Comparison of ENCODE assay signal across 19 cellular contexts in genomic region chr17:82087961-82088837, GRCh38. TPM values are rescaled to one million over a fixed set of nuclear protein-coding genes. Genes with fewer than 3 reads are reported as not detected.
DNase-seq lines count a peak whose midpoint lies in the region; ATAC-seq, FAIRE-seq and TF ChIP-seq lines count a peak whose summit lies in the region.
"Had no signal": no experiment of that assay in that cellular context is flagged by ENCODE, and none has a peak within 500 bp of the region (broad histone marks: within the 10 kb centered on the region; RNA-seq: fewer than 3 reads in every experiment).

No MANE protein-coding gene starts in this region.

- H3K27ac ChIP-seq in left ventricle myocardium inferior (replicated peaks): no peak overlapping the region
- H3K27ac ChIP-seq in right atrium auricular region: no peak overlapping the region
- H3K27ac ChIP-seq in PC-3 (ENCODE audit: low read length): no peak overlapping the region
- H3K27ac ChIP-seq in endothelial cell of umbilical vein (ENCODE audit: insufficient read depth, low read depth, low read length): no peak overlapping the region
- H3K27ac ChIP-seq: A549 had no signal

- CTCF ChIA-PET in PC-3 (lab: Charles Lee) (no interaction called here), endothelial cell of umbilical vein (lab: Charles Lee) (interaction anchor here (4.4 kb wide), 1 partner anchor 58 kb away, joined by 13 read pairs; the partner anchor contains the start of gene RAC3), WTC11 (lab: Charles Lee) (interaction anchor here (2.1 kb wide), 1 partner anchor 58 kb away, joined by 6 read pairs; no protein-coding TSS in a partner anchor)

- H3K9ac ChIP-seq in PC-3 (ENCODE audit: low read length): no peak overlapping the region
- no peak overlapping the region for H3K9ac ChIP-seq in endothelial cell of umbilical vein (replicated peaks; ENCODE audit: extremely low read depth, insufficient read depth, low read length)

- peaks cover 30% of the 10 kb centered on the region for H3K36me3 Mint-ChIP-seq in WTC11

- no peaks in the 10 kb centered on the region for H3K9me2 ChIP-seq in PC-3 (replicated peaks; ENCODE audit: low read length)

- H3K4me2 ChIP-seq in PC-3 (ENCODE audit: low read length) (no peak overlapping the region), endothelial cell of umbilical vein (ENCODE audit: insufficient read depth, low read length) (no peak overlapping the region)
- H3K4me2 ChIP-seq: A549 had no signal

- H3K4me3 Mint-ChIP-seq in WTC11: no peak overlapping the region
- H3K4me3 Mint-ChIP-seq: CD14-positive monocyte had no signal

- H3K27me3 ChIP-seq in left ventricle myocardium inferior (ENCODE audit: low read depth): no peaks in the 10 kb centered on the region
- no peaks in the 10 kb centered on the region for H3K27me3 ChIP-seq in right atrium auricular region
- H3K27me3 ChIP-seq in PC-3 (ENCODE audit: low read length): no peaks in the 10 kb centered on the region
- H3K27me3 ChIP-seq in endothelial cell of umbilical vein (ENCODE audit: control insufficient read depth in 2 of 2, insufficient read depth in 2 of 2, low read length in 2 of 2): no peaks in the 10 kb centered on the region

- peaks cover 6% of the 10 kb centered on the region; the same call in 1 of the 2 replicates for H4K20me1 ChIP-seq in PC-3 (ENCODE audit: low read length)
- H4K20me1 ChIP-seq in endothelial cell of umbilical vein (replicated peaks; ENCODE audit: control insufficient read depth, extremely low read depth, insufficient read depth, low read length): no peaks in the 10 kb centered on the region

- no peaks in the 10 kb centered on the region for H3K27me3 Mint-ChIP-seq in WTC11 (ENCODE audit: low read depth)

- DNase-seq in left ventricle myocardium inferior (peak; percentile 12), right atrium auricular region (ENCODE audit: low spot score) (no peak), PC-3 (no peak), endothelial cell of umbilical vein (ENCODE audit: low read depth, low spot score) (no peak), WTC11 (ENCODE audit: low spot score) (no peak)
- no peak for DNase-seq in activated naive CD4-positive, alpha-beta T cell treated with Interleukin-2 at 50 U/mL for 16 hours
- DNase-seq: COR-L47; DMS153; NCI-H1436; NCI-H2029; NCI-H2171; NCI-H446; NCI-H69; NK-92 treated with Interleukin-12 subunit alpha and Interleukin-12 subunit beta, amount 100 ng/mL, for 24 hours; OCI-M1 had no signal

- H3K4me1 Mint-ChIP-seq in WTC11: no peaks in the 10 kb centered on the region
- H3K4me1 Mint-ChIP-seq: CD14-positive monocyte had no signal

- TF ChIP-seq CTCF in left ventricle myocardium inferior (IDR thresholded peaks at IDR 0.05; ENCODE audit: borderline replicate concordance): no peak
- TF ChIP-seq CTCF in right atrium auricular region (IDR thresholded peaks at IDR 0.05): no peak
- no peak for TF ChIP-seq CTCF in PC-3 (conservative IDR thresholded peaks at IDR 0.05; ENCODE audit: low read depth, low read length)
- TF ChIP-seq CTCF in endothelial cell of umbilical vein (IDR thresholded peaks at IDR 0.05; ENCODE audit: extremely low read depth in 1 of 2, insufficient read depth in 1 of 2, low read depth in 1 of 2, low read length in 2 of 2): no peak
- no peak for TF ChIP-seq CTCF in WTC11 (IDR thresholded peaks at IDR 0.05)

- POLR2A ChIA-PET in PC-3 (lab: Charles Lee; ENCODE audit: unreplicated experiment): no interaction called here
- POLR2A ChIA-PET in endothelial cell of umbilical vein (lab: Charles Lee): interaction anchor here (1.2 kb wide), 1 partner anchor 10 kb away, joined by 4 read pairs; the partner anchor contains the start of gene FASN
- POLR2A ChIA-PET in WTC11 (lab: Charles Lee): no interaction called here

- no peak overlapping the region for H3K4me3 ChIP-seq in left ventricle myocardium inferior
- H3K4me3 ChIP-seq in right atrium auricular region: no peak overlapping the region
- no peak overlapping the region for H3K4me3 ChIP-seq in PC-3 (ENCODE audit: low read length)
- no peak overlapping the region for H3K4me3 ChIP-seq in endothelial cell of umbilical vein (replicated peaks in 1 of 3; ENCODE audit: insufficient read depth in 1 of 3, low read depth in 1 of 3, low read length in 3 of 3)
- H3K4me3 ChIP-seq: A549 had no signal

- no peaks in the 10 kb centered on the region for H3K9me3 Mint-ChIP-seq in WTC11
- H3K9me3 Mint-ChIP-seq: CD14-positive monocyte had no signal

- no peaks in the 10 kb centered on the region for H3K4me1 ChIP-seq in left ventricle myocardium inferior
- H3K4me1 ChIP-seq in right atrium auricular region: no peaks in the 10 kb centered on the region
- H3K4me1 ChIP-seq in PC-3 (ENCODE audit: insufficient read depth, low read length): no peaks in the 10 kb centered on the region
- H3K4me1 ChIP-seq in endothelial cell of umbilical vein (ENCODE audit: control insufficient read depth, extremely low read depth, insufficient read depth, low read length): no peaks in the 10 kb centered on the region
- H3K4me1 ChIP-seq: A549 had no signal

- TF ChIP-seq POLR2A in endothelial cell of umbilical vein (IDR thresholded peaks at IDR 0.05; ENCODE audit: low read depth, low read length): no peak

- no peaks in the 10 kb centered on the region for H3K9me1 ChIP-seq in endothelial cell of umbilical vein (replicated peaks; ENCODE audit: control insufficient read depth, extremely low read depth, insufficient read depth, low read length)

- H3K36me3 ChIP-seq in left ventricle myocardium inferior: peaks cover 100% of the 10 kb centered on the region
- peaks cover 100% of the 10 kb centered on the region for H3K36me3 ChIP-seq in right atrium auricular region
- H3K36me3 ChIP-seq in PC-3 (ENCODE audit: low read depth, low read length): peaks cover 80% of the 10 kb centered on the region
- peaks cover 38 to 82% of the 10 kb centered on the region in 2 experiments for H3K36me3 ChIP-seq in endothelial cell of umbilical vein (ENCODE audit: control insufficient read depth in 2 of 2, extremely low read depth in 1 of 2, insufficient read depth in 2 of 2, low read length in 2 of 2)

- H3F3A ChIP-seq in PC-3 (ENCODE audit: low read length, unreplicated experiment): no peaks in the 10 kb centered on the region

- dilution Hi-C loops in endothelial cell of umbilical vein (cut with MboI; ENCODE audit: extremely low pct_ligation_motif_present, low sequenced_read_pairs): no loop called here

- FAIRE-seq in endothelial cell of umbilical vein (lab: Jason Lieb, UNC): no peak
- FAIRE-seq: A549, H54 had no signal

- H3K9me3 ChIP-seq in left ventricle myocardium inferior (replicated peaks) (no peaks in the 10 kb centered on the region), right atrium auricular region (no peaks in the 10 kb centered on the region), PC-3 (ENCODE audit: low read length) (no peaks in the 10 kb centered on the region), endothelial cell of umbilical vein (replicated peaks; ENCODE audit: control insufficient read depth, insufficient read depth, low read length) (no peaks in the 10 kb centered on the region)
- H3K9me3 ChIP-seq: A549 had no signal

- TSS peak; percentile 14 for BruUV-seq in PC-3 (replicated peaks; lab: Mats Ljungman, UMichigan)
- BruUV-seq in endothelial cell of umbilical vein (replicated peaks; lab: Mats Ljungman, UMichigan): TSS peak; percentile 11

- no peak overlapping the region for H3K27ac Mint-ChIP-seq in WTC11
- H3K27ac Mint-ChIP-seq: CD14-positive monocyte had no signal

- H3K79me2 ChIP-seq in PC-3 (ENCODE audit: low read length) (no peaks in the 10 kb centered on the region), endothelial cell of umbilical vein (ENCODE audit: control insufficient read depth, insufficient read depth, low read length) (peaks cover 16% of the 10 kb centered on the region)

- intact Hi-C loops in left ventricle myocardium inferior (cut with micrococcal nuclease) (no loop called here), PC-3 (cut with micrococcal nuclease) (no loop called here), endothelial cell of umbilical vein (cut with micrococcal nuclease) (no loop called here)

- H2AFZ ChIP-seq in PC-3 (ENCODE audit: low read length) (no peak overlapping the region), endothelial cell of umbilical vein (ENCODE audit: low read depth, low read length) (no peak overlapping the region)

- ATAC-seq in PC-3: no peak
- ATAC-seq in WTC11: no peak
- no peak for ATAC-seq in HG03439 (IDR thresholded peaks at IDR 0.05; ENCODE audit: unreplicated experiment)

RNA-seq across cellular contexts. Expression of gene FASN, which starts 9.8 kb away (rescaled TPM):
- 13.6 TPM for total RNA-seq in left ventricle myocardium inferior
- total RNA-seq in right atrium auricular region: 10 to 100 TPM; 13.8 to 46.4 TPM
- total RNA-seq in PC-3 (2014; rRNA removed): 269 and 364 TPM in 2 replicates
- total RNA-seq in endothelial cell of umbilical vein: 351 and 360 TPM in 2 replicates
- 101 and 130 TPM in 2 replicates for polyA plus RNA-seq in endothelial cell of umbilical vein
- polyA plus RNA-seq in endothelial cell of umbilical vein (2011; cell fraction: cytosol; rRNA removed): 65.4 and 99.2 TPM in 2 replicates
- polyA plus RNA-seq in endothelial cell of umbilical vein (2011; cell fraction: nucleus; rRNA removed): 138 and 140 TPM in 2 replicates
- polyA plus RNA-seq in endothelial cell of umbilical vein (2012): 87.0 and 96.4 TPM in 2 replicates
- polyA minus RNA-seq in endothelial cell of umbilical vein: 113 and 145 TPM in 2 replicates
- 182 TPM for polyA minus RNA-seq in endothelial cell of umbilical vein (2011; cell fraction: cytosol; rRNA and poly(A)+ RNA removed)
- 61.0 and 111 TPM in 2 replicates for polyA minus RNA-seq in endothelial cell of umbilical vein (2011; cell fraction: nucleus; rRNA and poly(A)+ RNA removed)
- 611 to 742 TPM (median 654 TPM) in 3 replicates for total RNA-seq in WTC11 (2021)

RNA-seq across cellular contexts. Expression of gene DUS1L, which starts 22.6 kb away (rescaled TPM):
- 64.6 TPM for total RNA-seq in left ventricle myocardium inferior
- 10 to 100 TPM; 33.3 to 45.7 TPM for total RNA-seq in right atrium auricular region
- 205 and 262 TPM in 2 replicates for total RNA-seq in PC-3 (2014; rRNA removed)
- 90.3 and 92.9 TPM in 2 replicates for total RNA-seq in endothelial cell of umbilical vein
- 60.1 and 63.1 TPM in 2 replicates for polyA plus RNA-seq in endothelial cell of umbilical vein
- 77.7 and 80.7 TPM in 2 replicates for polyA plus RNA-seq in endothelial cell of umbilical vein (2011; cell fraction: cytosol; rRNA removed)
- polyA plus RNA-seq in endothelial cell of umbilical vein (2011; cell fraction: nucleus; rRNA removed): 360 and 376 TPM in 2 replicates
- polyA plus RNA-seq in endothelial cell of umbilical vein (2012): 70.4 and 74.8 TPM in 2 replicates
- 18.5 and 25.1 TPM in 2 replicates for polyA minus RNA-seq in endothelial cell of umbilical vein
- polyA minus RNA-seq in endothelial cell of umbilical vein (2011; cell fraction: cytosol; rRNA and poly(A)+ RNA removed): 51.7 TPM
- polyA minus RNA-seq in endothelial cell of umbilical vein (2011; cell fraction: nucleus; rRNA and poly(A)+ RNA removed): 43.2 and 55.0 TPM in 2 replicates
- total RNA-seq in WTC11 (2021): 99.6 to 120 TPM (median 106 TPM) in 3 replicates

RNA-seq across cellular contexts. Expression of gene GPS1, which starts 36.5 kb away (rescaled TPM):
- total RNA-seq in left ventricle myocardium inferior (85.9 TPM), right atrium auricular region (10 to 100 TPM; 79.5 to 90.8 TPM), PC-3 (2014; rRNA removed) (240 and 287 TPM in 2 replicates), endothelial cell of umbilical vein (96.6 and 116 TPM in 2 replicates), WTC11 (2021) (166 to 181 TPM (median 167 TPM) in 3 replicates)
- polyA plus RNA-seq in endothelial cell of umbilical vein: 178 and 235 TPM in 2 replicates
- 114 and 120 TPM in 2 replicates for polyA plus RNA-seq in endothelial cell of umbilical vein (2011; cell fraction: cytosol; rRNA removed)
- polyA plus RNA-seq in endothelial cell of umbilical vein (2011; cell fraction: nucleus; rRNA removed): 219 and 242 TPM in 2 replicates
- polyA plus RNA-seq in endothelial cell of umbilical vein (2012): 102 and 112 TPM in 2 replicates
- 81.1 and 97.3 TPM in 2 replicates for polyA minus RNA-seq in endothelial cell of umbilical vein
- 94.1 TPM for polyA minus RNA-seq in endothelial cell of umbilical vein (2011; cell fraction: cytosol; rRNA and poly(A)+ RNA removed)
- 35.2 and 44.9 TPM in 2 replicates for polyA minus RNA-seq in endothelial cell of umbilical vein (2011; cell fraction: nucleus; rRNA and poly(A)+ RNA removed)

RNA-seq across cellular contexts. Expression of gene RFNG, which starts 36.6 kb away (rescaled TPM):
- total RNA-seq in left ventricle myocardium inferior: 21.1 TPM
- total RNA-seq in right atrium auricular region: 10 to 100 TPM; 21.4 to 25.3 TPM
- total RNA-seq in PC-3 (2014; rRNA removed): 46.7 and 46.8 TPM in 2 replicates
- 33.7 and 36.9 TPM in 2 replicates for total RNA-seq in endothelial cell of umbilical vein
- 40.0 and 59.2 TPM in 2 replicates for polyA plus RNA-seq in endothelial cell of umbilical vein
- 14.3 and 27.7 TPM in 2 replicates for polyA plus RNA-seq in endothelial cell of umbilical vein (2011; cell fraction: cytosol; rRNA removed)
- 122 and 156 TPM in 2 replicates for polyA plus RNA-seq in endothelial cell of umbilical vein (2011; cell fraction: nucleus; rRNA removed)
- 22.3 and 37.7 TPM in 2 replicates for polyA plus RNA-seq in endothelial cell of umbilical vein (2012)
- 13.8 and 16.9 TPM in 2 replicates for polyA minus RNA-seq in endothelial cell of umbilical vein
- 8.5 TPM for polyA minus RNA-seq in endothelial cell of umbilical vein (2011; cell fraction: cytosol; rRNA and poly(A)+ RNA removed)
- polyA minus RNA-seq in endothelial cell of umbilical vein (2011; cell fraction: nucleus; rRNA and poly(A)+ RNA removed): 14.9 and 33.9 TPM in 2 replicates
- total RNA-seq in WTC11 (2021): 40.9 to 42.3 TPM (median 41.6 TPM) in 3 replicates

RNA-seq across cellular contexts. Expression of gene DCXR, which starts 50.7 kb away (rescaled TPM):
- total RNA-seq in left ventricle myocardium inferior: 219 TPM
- 100 to 1,000 TPM; 169 to 213 TPM for total RNA-seq in right atrium auricular region
- total RNA-seq in PC-3 (2014; rRNA removed): 135 and 142 TPM in 2 replicates
- total RNA-seq in endothelial cell of umbilical vein: 75.2 and 93.0 TPM in 2 replicates
- polyA plus RNA-seq in endothelial cell of umbilical vein: 178 and 241 TPM in 2 replicates
- 153 and 181 TPM in 2 replicates for polyA plus RNA-seq in endothelial cell of umbilical vein (2011; cell fraction: cytosol; rRNA removed)
- polyA plus RNA-seq in endothelial cell of umbilical vein (2011; cell fraction: nucleus; rRNA removed): 150 and 164 TPM in 2 replicates
- 106 and 108 TPM in 2 replicates for polyA plus RNA-seq in endothelial cell of umbilical vein (2012)
- 41.9 and 53.2 TPM in 2 replicates for polyA minus RNA-seq in endothelial cell of umbilical vein
- 39.0 TPM for polyA minus RNA-seq in endothelial cell of umbilical vein (2011; cell fraction: cytosol; rRNA and poly(A)+ RNA removed)
- 8.4 and 18.0 TPM in 2 replicates for polyA minus RNA-seq in endothelial cell of umbilical vein (2011; cell fraction: nucleus; rRNA and poly(A)+ RNA removed)
- 114 to 130 TPM (median 120 TPM) in 3 replicates for total RNA-seq in WTC11 (2021)
